1 cellular context compared by ENCODE assay signal in genomic region chr1:16921391-16922185, GRCh38.
A peak's percentile ranks its signal among the peaks of the same experiment; 100 is the strongest.
TF ChIP-seq lines count a peak whose summit lies in the region.

TSS of gene CROCC (plus strand) at chr1:16921931. CDS start at chr1:16922019, 88 bp downstream.

TF ChIP-seq in H1, 55 proteins besides CTCF, POLR2A, EP300 and RAD21 (continued from another document):
- peak; percentile 93 for TF ChIP-seq EGR1 (IDR thresholded peaks at IDR 0.05; ENCODE audit: borderline replicate concordance, low read depth, low read length)
- TF ChIP-seq USF2 (IDR thresholded peaks at IDR 0.05; ENCODE audit: low read length) = peak; percentile 83
- TF ChIP-seq E2F6 (IDR thresholded peaks at IDR 0.05) = peak; percentile 71; the same call in 1 of the 2 replicates
- TF ChIP-seq JUN (IDR thresholded peaks at IDR 0.05; ENCODE audit: low read depth, low read length) = no peak
- peak; percentile 80 for TF ChIP-seq MAX (IDR thresholded peaks at IDR 0.05)
- TF ChIP-seq ATF2 (IDR thresholded peaks at IDR 0.05; ENCODE audit: low read length) = no peak
- TF ChIP-seq TAF1 (IDR thresholded peaks at IDR 0.05; ENCODE audit: low read depth, low read length) = peak; percentile 60; the same call in 1 of the 2 replicates
- TF ChIP-seq SIN3A (conservative IDR thresholded peaks at IDR 0.05 in 1 of 2, IDR thresholded peaks at IDR 0.05 in 1 of 2; ENCODE audit: low read depth in 1 of 2, low read length in 2 of 2) = peak in 1 of 2 experiments; percentile 77; a peak in 1 of 4 replicates
- TF ChIP-seq HDAC6 (IDR thresholded peaks at IDR 0.05; ENCODE audit: low read depth, low read length) = no peak
- peak; percentile 93 for TF ChIP-seq SP1 (IDR thresholded peaks at IDR 0.05; ENCODE audit: low read depth, low read length)
- TF ChIP-seq CTBP2 (IDR thresholded peaks at IDR 0.05; ENCODE audit: borderline replicate concordance, insufficient read depth, insufficient read length, low read length) = no peak
- TF ChIP-seq POU5F1 (IDR thresholded peaks at IDR 0.05; ENCODE audit: low read depth, low read length) = no peak
- no peak for TF ChIP-seq CBX8 (IDR thresholded peaks at IDR 0.05; ENCODE audit: borderline replicate concordance, low read depth, low read length)
- no peak for TF ChIP-seq SRF (IDR thresholded peaks at IDR 0.05; ENCODE audit: low read depth, low read length)
- no peak for TF ChIP-seq SP2 (IDR thresholded peaks at IDR 0.05; ENCODE audit: low read length)
- TF ChIP-seq YY1 (IDR thresholded peaks at IDR 0.05; ENCODE audit: low read depth, low read length) = peak; percentile 72; the same call in 1 of the 2 replicates
- no peak for TF ChIP-seq EZH2 (IDR thresholded peaks at IDR 0.05; ENCODE audit: low read depth, low read length, severe bottlenecking)
- no peak for TF ChIP-seq MAFK (IDR thresholded peaks at IDR 0.05; ENCODE audit: low read depth, low read length)
- TF ChIP-seq KDM1A (IDR thresholded peaks at IDR 0.05; ENCODE audit: borderline replicate concordance, low read length) = no peak
- no peak for TF ChIP-seq BACH1 (IDR thresholded peaks at IDR 0.05; ENCODE audit: low read length)
- peak; percentile 28 for TF ChIP-seq TAF7 (optimal IDR thresholded peaks at IDR 0.05; ENCODE audit: borderline replicate concordance, low read depth, low read length)
- TF ChIP-seq SIX5 (IDR thresholded peaks at IDR 0.05; ENCODE audit: low read depth, low read length) = no peak
- TF ChIP-seq CHD2 (IDR thresholded peaks at IDR 0.05; ENCODE audit: low read length) = no peak
- no peak for TF ChIP-seq CREB1 (IDR thresholded peaks at IDR 0.05)
- TF ChIP-seq GTF2F1 (IDR thresholded peaks at IDR 0.05; ENCODE audit: borderline replicate concordance, low read depth, low read length) = no peak
- TF ChIP-seq BCL11A (IDR thresholded peaks at IDR 0.05; ENCODE audit: low read depth in 2 of 2, low read length in 2 of 2) = no peak
- peak; percentile 73; the same call in 1 of the 2 replicates for TF ChIP-seq TBP (IDR thresholded peaks at IDR 0.05; ENCODE audit: low read depth, low read length)
- no peak for TF ChIP-seq SUZ12 (IDR thresholded peaks at IDR 0.05; ENCODE audit: low read length)
- TF ChIP-seq TEAD4 (IDR thresholded peaks at IDR 0.05; ENCODE audit: low read depth, low read length) = peak; percentile 15; the same call in 1 of the 2 replicates
- TF ChIP-seq POLR2AphosphoS5 (IDR thresholded peaks at IDR 0.05; ENCODE audit: low read depth, low read length) = 0 out of 2 replicates have a peak, but pooled peaks have one; percentile 33
- peak; percentile 95 for TF ChIP-seq FOSL1 (IDR thresholded peaks at IDR 0.05; ENCODE audit: insufficient read depth, low read depth, low read length)
- TF ChIP-seq BRCA1 (IDR thresholded peaks at IDR 0.05; ENCODE audit: low read depth, low read length) = no peak
- TF ChIP-seq RXRA (IDR thresholded peaks at IDR 0.05; ENCODE audit: insufficient read depth, low read depth, low read length) = 0 out of 2 replicates have a peak, but pooled peaks have one; percentile 1
- no peak for TF ChIP-seq NRF1 (IDR thresholded peaks at IDR 0.05; ENCODE audit: low read depth, low read length)
- TF ChIP-seq JUND (IDR thresholded peaks at IDR 0.05; ENCODE audit: low read length) = no peak
- TF ChIP-seq PHF8 (conservative IDR thresholded peaks at IDR 0.05; ENCODE audit: low read depth, low read length) = peak; percentile 40; the same call in 1 of the 2 replicates
